ENCODE assay signal across 19 cellular contexts in genomic region chr2:70827388-70827787, GRCh38. TPM values are rescaled to one million over a fixed set of nuclear protein-coding genes. Genes with fewer than 3 reads are reported as not detected.
"Had no signal": no experiment of that assay in that cellular context is flagged by ENCODE, and none has a peak within 500 bp of the region (broad histone marks: within the 10 kb centered on the region; RNA-seq: fewer than 3 reads in every experiment).

No MANE protein-coding gene starts in this region.

- H3K9me3 ChIP-seq: ovary, SJCRH30, thyroid gland had no signal

- H3K36me3 ChIP-seq: ovary, SJCRH30, thyroid gland had no signal

- H3K4me1 Mint-ChIP-seq: activated B cell treated with CpG ODN at 0.5 μM for 24 hours, brain had no signal

- H3K27ac Mint-ChIP-seq: activated B cell treated with CpG ODN at 0.5 μM for 24 hours, brain had no signal

- H3K4me1 ChIP-seq: SJCRH30, thyroid gland had no signal

- DNase-seq: activated B cell treated with CpG ODN at 0.5 μM for 24 hours; activated CD8-positive, alpha-beta memory T cell treated with anti-CD3 and anti-CD28 coated beads, Interleukin-2, amount 50 U/mL, for 4 hours; activated effector memory CD4-positive, alpha-beta T cell treated with Interleukin-2 at 50 U/mL for 16 hours; amniotic stem cell; cortex of kidney; effector memory CD4-positive, alpha-beta T cell; hippocampal formation; kidney glomerular epithelial cell; mesendoderm; ovary; stimulated activated CD4-positive, alpha-beta T cell treated with anti-CD3 and anti-CD28 coated beads, Interleukin-15, amount 100 ng/mL, for 24 hours; stimulated activated CD4-positive, alpha-beta T cell treated with anti-CD3 and anti-CD28 coated beads, Interleukin-4, amount 100 ng/mL, for 24 hours; thyroid gland had no signal

- H3K27me3 Mint-ChIP-seq: central memory CD8-positive, alpha-beta T cell had no signal

- H3K27me3 ChIP-seq: ovary, thyroid gland had no signal

- H3K27ac ChIP-seq: ovary, SJCRH30, thyroid gland had no signal

- H3K4me3 ChIP-seq: ovary, SJCRH30, thyroid gland had no signal

- H3K9me3 Mint-ChIP-seq: activated B cell treated with CpG ODN at 0.5 μM for 24 hours; brain; central memory CD8-positive, alpha-beta T cell; neural crest cell had no signal

- H3K36me3 Mint-ChIP-seq: brain had no signal

- H3K4me3 Mint-ChIP-seq: activated B cell treated with CpG ODN at 0.5 μM for 24 hours; brain; central memory CD8-positive, alpha-beta T cell; neural crest cell had no signal

RNA-seq across cellular contexts. Expression of gene CLEC4F, which starts 7.0 kb away (rescaled TPM):
- total RNA-seq: activated B cell treated with CpG ODN at 0.5 μM for 24 hours, epithelial cell of proximal tubule, neural crest cell, SJCRH30 had no signal

RNA-seq across cellular contexts. Expression of gene CD207, which starts 8.2 kb away (rescaled TPM):
- total RNA-seq: activated B cell treated with CpG ODN at 0.5 μM for 24 hours, epithelial cell of proximal tubule, liver, neural crest cell, SJCRH30, thyroid gland had no signal
- polyA plus RNA-seq: liver had no signal

RNA-seq across cellular contexts. Expression of gene FIGLA, which starts 36.9 kb away (rescaled TPM):
- total RNA-seq: activated B cell treated with CpG ODN at 0.5 μM for 24 hours, epithelial cell of proximal tubule, liver, neural crest cell, SJCRH30, thyroid gland had no signal
- polyA plus RNA-seq: liver had no signal
